8 cellular contexts compared by ENCODE assay signal in genomic region chr7:55533050-55533728, GRCh38. TPM values are rescaled to one million over a fixed set of nuclear protein-coding genes. Genes with fewer than 3 reads are reported as not detected.
DNase-seq lines count a peak whose midpoint lies in the region; ATAC-seq lines count a peak whose summit lies in the region.

No MANE protein-coding gene starts in this region.

- H4K20me1 ChIP-seq in BLaER1 = peaks cover 68% of the 10 kb centered on the region

- H3K27me3 ChIP-seq in BLaER1 = no peaks in the 10 kb centered on the region

- H3K9me3 Mint-ChIP-seq in activated naive CD8-positive, alpha-beta T cell treated with anti-CD3 and anti-CD28 coated beads, Interleukin-2, amount 10 ng/mL, durations not matched to agents 7 days and 5 days = no peaks in the 10 kb centered on the region
- no peaks in the 10 kb centered on the region for H3K9me3 Mint-ChIP-seq in stimulated activated naive CD8-positive, alpha-beta T cell treated with anti-CD3 and anti-CD28 coated beads, Interleukin-15, Interleukin-2, amounts not matched to agents 100 ng/mL and 50 ng/mL, for 24 hours

- H3K9me3 ChIP-seq in BLaER1 = no peaks in the 10 kb centered on the region; the same call in 1 of the 2 replicates

- peak overlapping the region; percentile 93 for H3K27ac Mint-ChIP-seq in activated naive CD8-positive, alpha-beta T cell treated with anti-CD3 and anti-CD28 coated beads, Interleukin-2, amount 10 ng/mL, durations not matched to agents 7 days and 5 days
- H3K27ac Mint-ChIP-seq in stimulated activated naive CD8-positive, alpha-beta T cell treated with anti-CD3 and anti-CD28 coated beads, Interleukin-15, Interleukin-2, amounts not matched to agents 100 ng/mL and 50 ng/mL, for 24 hours = peak overlapping the region; percentile 98

- H3K27me3 Mint-ChIP-seq in activated naive CD8-positive, alpha-beta T cell treated with anti-CD3 and anti-CD28 coated beads, Interleukin-2, amount 10 ng/mL, durations not matched to agents 7 days and 5 days = no peaks in the 10 kb centered on the region
- H3K27me3 Mint-ChIP-seq in stimulated activated naive CD8-positive, alpha-beta T cell treated with anti-CD3 and anti-CD28 coated beads, Interleukin-15, Interleukin-2, amounts not matched to agents 100 ng/mL and 50 ng/mL, for 24 hours = no peaks in the 10 kb centered on the region

- peak overlapping the region; percentile 93 for H3K27ac ChIP-seq in BLaER1

- H3K9ac ChIP-seq in BLaER1 = peak overlapping the region; percentile 72; the same call in 1 of the 2 replicates

- peak; percentile 57 for ATAC-seq in GM19372 (IDR thresholded peaks at IDR 0.05; ENCODE audit: low read depth, unreplicated experiment)
- ATAC-seq in HG03442 (IDR thresholded peaks at IDR 0.05; ENCODE audit: unreplicated experiment) = peak; percentile 45
- peak; percentile 62 for ATAC-seq in activated naive CD8-positive, alpha-beta T cell treated with anti-CD3 and anti-CD28 coated beads, Interleukin-2, amount 10 ng/mL, durations not matched to agents 7 days and 5 days (ENCODE audit: low read depth)

- no peaks in the 10 kb centered on the region for H3K36me3 ChIP-seq in BLaER1

- H3K4me1 Mint-ChIP-seq in activated naive CD8-positive, alpha-beta T cell treated with anti-CD3 and anti-CD28 coated beads, Interleukin-2, amount 10 ng/mL, durations not matched to agents 7 days and 5 days = peaks cover 61% of the 10 kb centered on the region
- peaks cover 89% of the 10 kb centered on the region for H3K4me1 Mint-ChIP-seq in stimulated activated naive CD8-positive, alpha-beta T cell treated with anti-CD3 and anti-CD28 coated beads, Interleukin-15, Interleukin-2, amounts not matched to agents 100 ng/mL and 50 ng/mL, for 24 hours (ENCODE audit: low read depth)

- H3K4me2 ChIP-seq in BLaER1 = peak overlapping the region; percentile 95

- peak overlapping the region; percentile 49; the same call in 1 of the 2 replicates for H3K4me3 ChIP-seq in BLaER1

- H3K4me1 ChIP-seq in BLaER1 = peaks cover 83% of the 10 kb centered on the region

- H3K36me3 Mint-ChIP-seq in activated naive CD8-positive, alpha-beta T cell treated with anti-CD3 and anti-CD28 coated beads, Interleukin-2, amount 10 ng/mL, durations not matched to agents 7 days and 5 days = peaks cover 8% of the 10 kb centered on the region
- peaks cover 19% of the 10 kb centered on the region for H3K36me3 Mint-ChIP-seq in stimulated activated naive CD8-positive, alpha-beta T cell treated with anti-CD3 and anti-CD28 coated beads, Interleukin-15, Interleukin-2, amounts not matched to agents 100 ng/mL and 50 ng/mL, for 24 hours (ENCODE audit: low read depth)

- POLR2A ChIA-PET in activated naive CD8-positive, alpha-beta T cell treated with anti-CD3 and anti-CD28 coated beads, Interleukin-2, amount 10 ng/mL, durations not matched to agents 7 days and 5 days (lab: Charles Lee) = interaction anchor here (0.6 to 3.9 kb wide), 7 partner anchors 14 to 573 kb away, joined by 3 to 47 read pairs (median 5); partner anchors contain the start of genes CHCHD2 and VOPP1

- peak overlapping the region; percentile 80 for H3K4me3 Mint-ChIP-seq in activated naive CD8-positive, alpha-beta T cell treated with anti-CD3 and anti-CD28 coated beads, Interleukin-2, amount 10 ng/mL, durations not matched to agents 7 days and 5 days
- H3K4me3 Mint-ChIP-seq in stimulated activated naive CD8-positive, alpha-beta T cell treated with anti-CD3 and anti-CD28 coated beads, Interleukin-15, Interleukin-2, amounts not matched to agents 100 ng/mL and 50 ng/mL, for 24 hours = peak overlapping the region; percentile 72

- DNase-seq in SKM-1 (lab: John Stamatoyannopoulos, UW; ENCODE audit: unreplicated experiment) = peak; percentile 75
- DNase-seq in activated naive CD8-positive, alpha-beta T cell treated with anti-CD3 and anti-CD28 coated beads, Interleukin-2, amount 10 ng/mL, durations not matched to agents 7 days and 5 days = peak; percentile 69
- DNase-seq in midbrain (lab: John Stamatoyannopoulos, UW) = peak; percentile 13
- DNase-seq in NCI-H1930 (lab: John Stamatoyannopoulos, UW) = no peak

RNA-seq across cellular contexts. Expression of gene VOPP1, which starts 39.1 kb away (rescaled TPM):
- total RNA-seq in activated naive CD8-positive, alpha-beta T cell treated with anti-CD3 and anti-CD28 coated beads, Interleukin-2, amount 10 ng/mL, durations not matched to agents 7 days and 5 days = 10 to 100 TPM; 50.0 to 50.1 TPM

Comparison
In these comparisons a context has a peak if more than half of its experiments do, and no peak if none do; other contexts are left out.
1. DNase-seq: peak in SKM-1 (single experiment), activated naive CD8-positive, alpha-beta T cell treated with anti-CD3 and anti-CD28 coated beads, Interleukin-2, amount 10 ng/mL, durations not matched to agents 7 days and 5 days (single experiment) and midbrain (single experiment); none in NCI-H1930 (0 of 2).
2. Peak in every context shown above with its lines, with median percentiles within 50 percentile points of each other: ATAC-seq.